ENCODE assay signal across 31 cellular contexts in genomic region chr4:58611012-58611411, GRCh38.
A peak's percentile ranks its signal among the peaks of the same experiment; 100 is the strongest.
DNase-seq lines count a peak whose midpoint lies in the region; ATAC-seq and TF ChIP-seq lines count a peak whose summit lies in the region.
"Had no signal": no experiment of that assay in that cellular context is flagged by ENCODE, and none has a peak within 500 bp of the region (broad histone marks: within the 10 kb centered on the region; RNA-seq: fewer than 3 reads in every experiment).

No MANE protein-coding gene starts in this region.

- no peak overlapping the region for H3K9ac ChIP-seq in trophoblast cell (ENCODE audit: low read length)
- H3K9ac ChIP-seq: BLaER1; BLaER1 treated with 17β-estradiol and CSF1 and Interleukin-3, amounts not matched to agents 10 nM and 100 nM had no signal

- H4K8ac ChIP-seq in trophoblast cell (ENCODE audit: low read depth, low read length) = no peak overlapping the region

- H2AFZ ChIP-seq in trophoblast cell (ENCODE audit: insufficient read depth, low read length, poor library complexity) = no peak overlapping the region

- no peaks in the 10 kb centered on the region for H3K79me1 ChIP-seq in trophoblast cell (ENCODE audit: low read length)

- H3K9me3 ChIP-seq in trophoblast cell (ENCODE audit: insufficient read depth, low read depth, low read length) (no peaks in the 10 kb centered on the region), suprapubic skin (no peaks in the 10 kb centered on the region)
- H3K9me3 ChIP-seq: A549; BE2C; BLaER1; BLaER1 treated with 17β-estradiol and CSF1 and Interleukin-3, amounts not matched to agents 10 nM and 100 nM; Caco-2 had no signal

- no peak overlapping the region for H3K4me2 ChIP-seq in trophoblast cell (ENCODE audit: low read length)
- H3K4me2 ChIP-seq: A549; BLaER1; BLaER1 treated with 17β-estradiol and CSF1 and Interleukin-3, amounts not matched to agents 10 nM and 100 nM had no signal

- TF ChIP-seq CTCF in suprapubic skin (IDR thresholded peaks at IDR 0.05) (no peak), GM13977 (IDR thresholded peaks at IDR 0.05; ENCODE audit: extremely low read depth, insufficient read depth, missing control alignments) (no peak)

- H4K91ac ChIP-seq in trophoblast cell (ENCODE audit: low read depth, low read length) = no peak overlapping the region

- peak; percentile 10 for DNase-seq in ELR (ENCODE audit: low read depth)
- peak; percentile 55 for DNase-seq in islet precursor cell
- DNase-seq in trophoblast cell = peak; percentile 1 to 63
- DNase-seq in suprapubic skin (ENCODE audit: low spot score in 2 of 2) = no peak
- DNase-seq in GM13977 (ENCODE audit: low spot score) = no peak
- DNase-seq: 8988T; ACHN; AML-193; BE2C; C1 segment of cervical spinal cord; Caco-2; Calu3; CD4-positive, alpha-beta memory T cell; CD4-positive, alpha-beta T cell; CD4-positive, CD25-positive, alpha-beta regulatory T cell; CD8-positive, alpha-beta memory T cell; CD8-positive, alpha-beta T cell; COR-L47; DMS 273 treated with DMSO at 0.1 percent for 48 hours; DMS153; DMS53; DMS79; DMS79 treated with DMSO at 0.1 percent for 48 hours; DND-41; EL had no signal

- no peak overlapping the region for H2BK120ac ChIP-seq in trophoblast cell (ENCODE audit: insufficient read depth, low read length, poor library complexity)

- no peak overlapping the region for H3K18ac ChIP-seq in trophoblast cell (ENCODE audit: low read length)

- peak overlapping the region; percentile 14 for H2BK12ac ChIP-seq in trophoblast cell (ENCODE audit: low read length)

- no peak overlapping the region for H2AK5ac ChIP-seq in trophoblast cell (ENCODE audit: low read length)

- H3K27me3 ChIP-seq in trophoblast cell (ENCODE audit: insufficient read depth, low read length) = no peaks in the 10 kb centered on the region
- H3K27me3 ChIP-seq in suprapubic skin = no peaks in the 10 kb centered on the region
- H3K27me3 ChIP-seq: BE2C; BLaER1; BLaER1 treated with 17β-estradiol and CSF1 and Interleukin-3, amounts not matched to agents 10 nM and 100 nM had no signal

- H3K4ac ChIP-seq in trophoblast cell (ENCODE audit: low read depth, low read length) = no peak overlapping the region

- H3K79me2 ChIP-seq in trophoblast cell (ENCODE audit: control insufficient read depth, insufficient read depth, low read length, poor library complexity) = no peaks in the 10 kb centered on the region

- no peak overlapping the region for H2BK5ac ChIP-seq in trophoblast cell (ENCODE audit: low read depth, low read length, poor library complexity)

- ATAC-seq in GM19452 (IDR thresholded peaks at IDR 0.05; ENCODE audit: unreplicated experiment) = no peak
- ATAC-seq: A549; CD8-positive, alpha-beta T cell had no signal

- H3K4me3 ChIP-seq in trophoblast cell (ENCODE audit: low read depth, low read length) (no peak overlapping the region), suprapubic skin (no peak overlapping the region)
- H3K4me3 ChIP-seq: A549; BLaER1; BLaER1 treated with 17β-estradiol and CSF1 and Interleukin-3, amounts not matched to agents 10 nM and 100 nM had no signal

- in situ Hi-C loops in GM13977 (cut with MboI; ENCODE audit: low pct_unique_long_range_greater_than_20kb, low sequenced_read_pairs, unreplicated experiment) = no loop called here

- H3K36me3 ChIP-seq in trophoblast cell (ENCODE audit: control insufficient read depth in 1 of 2, insufficient read depth in 2 of 2, low read length in 2 of 2) = no peaks in the 10 kb centered on the region
- no peaks in the 10 kb centered on the region for H3K36me3 ChIP-seq in suprapubic skin
- H3K36me3 ChIP-seq: BE2C; BLaER1; BLaER1 treated with 17β-estradiol and CSF1 and Interleukin-3, amounts not matched to agents 10 nM and 100 nM had no signal

- H4K12ac ChIP-seq in trophoblast cell (ENCODE audit: low read depth, low read length) = no peak overlapping the region

- H3K27ac ChIP-seq in trophoblast cell (ENCODE audit: low read depth, low read length) (no peak overlapping the region), suprapubic skin (no peak overlapping the region)
- H3K27ac ChIP-seq: 22Rv1; A549; BLaER1; BLaER1 treated with 17β-estradiol and CSF1 and Interleukin-3, amounts not matched to agents 10 nM and 100 nM; C4-2B had no signal

- no peak overlapping the region for H3K23ac ChIP-seq in trophoblast cell (ENCODE audit: low read length)

- peaks cover 0 to 2% of the 10 kb centered on the region in 2 experiments for H3K4me1 ChIP-seq in trophoblast cell (ENCODE audit: control insufficient read depth in 1 of 2, insufficient read depth in 2 of 2, low read length in 2 of 2)
- no peaks in the 10 kb centered on the region for H3K4me1 ChIP-seq in suprapubic skin
- H3K4me1 ChIP-seq: A549; BE2C; BLaER1; BLaER1 treated with 17β-estradiol and CSF1 and Interleukin-3, amounts not matched to agents 10 nM and 100 nM; Caco-2 had no signal

- TF ChIP-seq EP300 in suprapubic skin (IDR thresholded peaks at IDR 0.05) = no peak

- H3K14ac ChIP-seq in trophoblast cell (ENCODE audit: low read length) = no peak overlapping the region

- WGBS in trophoblast cell (ENCODE audit: extremely low coverage, insufficient coverage, insufficient read length) = no CpG with 5 or more reads among the region's 1 CpG
- 100% methylated on average over 1 of the region's 1 CpG for WGBS in suprapubic skin

- no peak for TF ChIP-seq POLR2A in suprapubic skin (IDR thresholded peaks at IDR 0.05)

Comparison
In these comparisons a context has a peak if more than half of its experiments do, and no peak if none do; other contexts are left out.
1. DNase-seq: peak in ELR (single experiment), islet precursor cell (single experiment) and trophoblast cell (2 of 2); none in suprapubic skin (0 of 2) and GM13977 (single experiment).